1 cellular context compared by ENCODE assay signal in the genomic region with DNA sequence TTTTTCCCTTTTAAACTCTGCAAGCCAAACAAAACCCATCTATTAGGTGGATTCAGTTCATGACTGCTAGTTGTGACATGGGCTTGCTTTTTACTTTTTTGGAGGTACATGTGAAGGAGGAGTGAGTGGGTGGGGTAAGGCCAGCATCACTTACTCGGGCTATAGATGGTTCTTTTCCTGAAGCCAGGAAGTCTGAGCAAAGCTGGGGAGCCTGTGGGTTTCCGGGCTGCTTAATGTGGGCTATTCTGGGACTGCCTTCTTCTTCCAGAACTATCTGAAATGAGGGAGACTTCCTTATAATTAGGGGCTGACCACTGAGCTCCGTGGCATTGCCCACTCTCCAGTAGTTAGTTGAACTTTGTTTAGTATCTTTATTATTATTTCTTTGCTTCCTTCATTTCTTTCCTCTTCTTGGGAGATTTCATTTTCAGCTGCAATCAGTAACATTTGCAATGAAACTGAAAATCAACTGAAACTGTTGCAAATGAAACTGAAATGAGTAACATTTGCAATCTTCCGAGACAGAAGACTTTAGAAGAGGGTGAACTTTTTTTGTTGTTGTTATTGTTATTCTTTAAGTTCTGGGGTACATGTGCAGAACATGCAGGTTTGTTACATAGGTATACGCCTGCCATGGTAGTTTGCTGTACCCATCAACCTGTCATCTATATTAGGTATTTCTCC.
TF ChIP-seq lines count a peak whose summit lies in the region.

No MANE protein-coding gene starts in this region.

TF ChIP-seq in GM12878, 131 proteins besides CTCF, POLR2A, EP300 and RAD21 (continued from another document):
- TF ChIP-seq, protein P1, sequence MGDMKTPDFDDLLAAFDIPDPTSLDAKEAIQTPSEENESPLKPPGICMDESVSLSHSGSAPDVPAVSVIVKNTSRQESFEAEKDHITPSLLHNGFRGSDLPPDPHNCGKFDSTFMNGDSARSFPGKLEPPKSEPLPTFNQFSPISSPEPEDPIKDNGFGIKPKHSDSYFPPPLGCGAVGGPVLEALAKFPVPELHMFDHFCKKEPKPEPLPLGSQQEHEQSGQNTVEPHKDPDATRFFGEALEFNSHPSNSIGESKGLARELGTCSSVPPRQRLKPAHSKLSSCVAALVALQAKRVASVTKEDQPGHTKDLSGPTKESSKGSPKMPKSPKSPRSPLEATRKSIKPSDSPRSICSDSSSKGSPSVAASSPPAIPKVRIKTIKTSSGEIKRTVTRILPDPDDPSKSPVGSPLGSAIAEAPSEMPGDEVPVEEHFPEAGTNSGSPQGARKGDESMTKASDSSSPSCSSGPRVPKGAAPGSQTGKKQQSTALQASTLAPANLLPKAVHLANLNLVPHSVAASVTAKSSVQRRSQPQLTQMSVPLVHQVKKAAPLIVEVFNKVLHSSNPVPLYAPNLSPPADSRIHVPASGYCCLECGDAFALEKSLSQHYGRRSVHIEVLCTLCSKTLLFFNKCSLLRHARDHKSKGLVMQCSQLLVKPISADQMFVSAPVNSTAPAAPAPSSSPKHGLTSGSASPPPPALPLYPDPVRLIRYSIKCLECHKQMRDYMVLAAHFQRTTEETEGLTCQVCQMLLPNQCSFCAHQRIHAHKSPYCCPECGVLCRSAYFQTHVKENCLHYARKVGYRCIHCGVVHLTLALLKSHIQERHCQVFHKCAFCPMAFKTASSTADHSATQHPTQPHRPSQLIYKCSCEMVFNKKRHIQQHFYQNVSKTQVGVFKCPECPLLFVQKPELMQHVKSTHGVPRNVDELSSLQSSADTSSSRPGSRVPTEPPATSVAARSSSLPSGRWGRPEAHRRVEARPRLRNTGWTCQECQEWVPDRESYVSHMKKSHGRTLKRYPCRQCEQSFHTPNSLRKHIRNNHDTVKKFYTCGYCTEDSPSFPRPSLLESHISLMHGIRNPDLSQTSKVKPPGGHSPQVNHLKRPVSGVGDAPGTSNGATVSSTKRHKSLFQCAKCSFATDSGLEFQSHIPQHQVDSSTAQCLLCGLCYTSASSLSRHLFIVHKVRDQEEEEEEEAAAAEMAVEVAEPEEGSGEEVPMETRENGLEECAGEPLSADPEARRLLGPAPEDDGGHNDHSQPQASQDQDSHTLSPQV (IDR thresholded peaks at IDR 0.05) = no peak
- TF ChIP-seq, protein P2, sequence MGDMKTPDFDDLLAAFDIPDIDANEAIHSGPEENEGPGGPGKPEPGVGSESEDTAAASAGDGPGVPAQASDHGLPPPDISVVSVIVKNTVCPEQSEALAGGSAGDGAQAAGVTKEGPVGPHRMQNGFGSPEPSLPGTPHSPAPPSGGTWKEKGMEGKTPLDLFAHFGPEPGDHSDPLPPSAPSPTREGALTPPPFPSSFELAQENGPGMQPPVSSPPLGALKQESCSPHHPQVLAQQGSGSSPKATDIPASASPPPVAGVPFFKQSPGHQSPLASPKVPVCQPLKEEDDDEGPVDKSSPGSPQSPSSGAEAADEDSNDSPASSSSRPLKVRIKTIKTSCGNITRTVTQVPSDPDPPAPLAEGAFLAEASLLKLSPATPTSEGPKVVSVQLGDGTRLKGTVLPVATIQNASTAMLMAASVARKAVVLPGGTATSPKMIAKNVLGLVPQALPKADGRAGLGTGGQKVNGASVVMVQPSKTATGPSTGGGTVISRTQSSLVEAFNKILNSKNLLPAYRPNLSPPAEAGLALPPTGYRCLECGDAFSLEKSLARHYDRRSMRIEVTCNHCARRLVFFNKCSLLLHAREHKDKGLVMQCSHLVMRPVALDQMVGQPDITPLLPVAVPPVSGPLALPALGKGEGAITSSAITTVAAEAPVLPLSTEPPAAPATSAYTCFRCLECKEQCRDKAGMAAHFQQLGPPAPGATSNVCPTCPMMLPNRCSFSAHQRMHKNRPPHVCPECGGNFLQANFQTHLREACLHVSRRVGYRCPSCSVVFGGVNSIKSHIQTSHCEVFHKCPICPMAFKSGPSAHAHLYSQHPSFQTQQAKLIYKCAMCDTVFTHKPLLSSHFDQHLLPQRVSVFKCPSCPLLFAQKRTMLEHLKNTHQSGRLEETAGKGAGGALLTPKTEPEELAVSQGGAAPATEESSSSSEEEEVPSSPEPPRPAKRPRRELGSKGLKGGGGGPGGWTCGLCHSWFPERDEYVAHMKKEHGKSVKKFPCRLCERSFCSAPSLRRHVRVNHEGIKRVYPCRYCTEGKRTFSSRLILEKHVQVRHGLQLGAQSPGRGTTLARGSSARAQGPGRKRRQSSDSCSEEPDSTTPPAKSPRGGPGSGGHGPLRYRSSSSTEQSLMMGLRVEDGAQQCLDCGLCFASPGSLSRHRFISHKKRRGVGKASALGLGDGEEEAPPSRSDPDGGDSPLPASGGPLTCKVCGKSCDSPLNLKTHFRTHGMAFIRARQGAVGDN (IDR thresholded peaks at IDR 0.05) = no peak
- TF ChIP-seq FOS (IDR thresholded peaks at IDR 0.05; ENCODE audit: borderline replicate concordance, extremely low read depth, insufficient read length) (no peak), LARP7 (IDR thresholded peaks at IDR 0.05) (no peak), RUNX3 (IDR thresholded peaks at IDR 0.05; ENCODE audit: low read length) (no peak), HDGF (IDR thresholded peaks at IDR 0.05) (no peak), POU2F2 (IDR thresholded peaks at IDR 0.05; ENCODE audit: borderline replicate concordance, low read depth, low read length) (no peak), IRF4 (IDR thresholded peaks at IDR 0.05; ENCODE audit: low read depth, low read length) (no peak), RCOR1 (conservative IDR thresholded peaks at IDR 0.05; ENCODE audit: low read depth, low read length) (no peak), BRCA1 (IDR thresholded peaks at IDR 0.05; ENCODE audit: low read depth, low read length) (no peak)
- TF ChIP-seq, protein P3, sequence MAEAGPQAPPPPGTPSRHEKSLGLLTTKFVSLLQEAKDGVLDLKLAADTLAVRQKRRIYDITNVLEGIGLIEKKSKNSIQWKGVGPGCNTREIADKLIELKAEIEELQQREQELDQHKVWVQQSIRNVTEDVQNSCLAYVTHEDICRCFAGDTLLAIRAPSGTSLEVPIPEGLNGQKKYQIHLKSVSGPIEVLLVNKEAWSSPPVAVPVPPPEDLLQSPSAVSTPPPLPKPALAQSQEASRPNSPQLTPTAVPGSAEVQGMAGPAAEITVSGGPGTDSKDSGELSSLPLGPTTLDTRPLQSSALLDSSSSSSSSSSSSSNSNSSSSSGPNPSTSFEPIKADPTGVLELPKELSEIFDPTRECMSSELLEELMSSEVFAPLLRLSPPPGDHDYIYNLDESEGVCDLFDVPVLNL (IDR thresholded peaks at IDR 0.05; ENCODE audit: low read depth, low read length) = no peak
- TF ChIP-seq, protein P4, sequence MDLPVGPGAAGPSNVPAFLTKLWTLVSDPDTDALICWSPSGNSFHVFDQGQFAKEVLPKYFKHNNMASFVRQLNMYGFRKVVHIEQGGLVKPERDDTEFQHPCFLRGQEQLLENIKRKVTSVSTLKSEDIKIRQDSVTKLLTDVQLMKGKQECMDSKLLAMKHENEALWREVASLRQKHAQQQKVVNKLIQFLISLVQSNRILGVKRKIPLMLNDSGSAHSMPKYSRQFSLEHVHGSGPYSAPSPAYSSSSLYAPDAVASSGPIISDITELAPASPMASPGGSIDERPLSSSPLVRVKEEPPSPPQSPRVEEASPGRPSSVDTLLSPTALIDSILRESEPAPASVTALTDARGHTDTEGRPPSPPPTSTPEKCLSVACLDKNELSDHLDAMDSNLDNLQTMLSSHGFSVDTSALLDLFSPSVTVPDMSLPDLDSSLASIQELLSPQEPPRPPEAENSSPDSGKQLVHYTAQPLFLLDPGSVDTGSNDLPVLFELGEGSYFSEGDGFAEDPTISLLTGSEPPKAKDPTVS (IDR thresholded peaks at IDR 0.05; ENCODE audit: low read depth, low read length) = no peak
- TF ChIP-seq, protein P5, sequence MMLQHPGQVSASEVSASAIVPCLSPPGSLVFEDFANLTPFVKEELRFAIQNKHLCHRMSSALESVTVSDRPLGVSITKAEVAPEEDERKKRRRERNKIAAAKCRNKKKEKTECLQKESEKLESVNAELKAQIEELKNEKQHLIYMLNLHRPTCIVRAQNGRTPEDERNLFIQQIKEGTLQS (IDR thresholded peaks at IDR 0.05; ENCODE audit: borderline replicate concordance, extremely low read depth, low read depth, low read length) = no peak
- TF ChIP-seq, protein P6, sequence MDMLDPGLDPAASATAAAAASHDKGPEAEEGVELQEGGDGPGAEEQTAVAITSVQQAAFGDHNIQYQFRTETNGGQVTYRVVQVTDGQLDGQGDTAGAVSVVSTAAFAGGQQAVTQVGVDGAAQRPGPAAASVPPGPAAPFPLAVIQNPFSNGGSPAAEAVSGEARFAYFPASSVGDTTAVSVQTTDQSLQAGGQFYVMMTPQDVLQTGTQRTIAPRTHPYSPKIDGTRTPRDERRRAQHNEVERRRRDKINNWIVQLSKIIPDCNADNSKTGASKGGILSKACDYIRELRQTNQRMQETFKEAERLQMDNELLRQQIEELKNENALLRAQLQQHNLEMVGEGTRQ (IDR thresholded peaks at IDR 0.05; ENCODE audit: borderline replicate concordance, low read depth, low read length) = no peak
